In the genomic region with DNA sequence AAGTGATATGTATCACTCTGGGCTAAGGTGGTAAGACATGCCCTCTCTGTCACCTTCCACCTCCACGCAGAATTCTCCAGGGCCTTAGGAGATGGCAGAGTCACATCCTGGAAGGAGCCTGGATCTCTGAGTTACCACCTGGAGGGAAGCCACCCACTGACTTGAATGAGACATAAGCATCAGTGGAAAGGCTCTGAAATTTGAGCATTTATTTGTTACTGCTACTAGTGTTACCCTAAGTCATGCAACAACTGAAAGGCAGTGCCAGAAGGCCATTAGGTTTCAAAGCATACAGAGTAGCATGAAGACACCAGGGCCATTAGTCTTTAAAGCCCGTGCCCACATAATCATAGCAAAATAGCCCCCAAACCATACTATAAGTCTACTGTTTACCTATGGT, we compare ENCODE assay signal across 16 cellular contexts.
"Had no signal": no experiment of that assay in that cellular context is flagged by ENCODE, and none has a peak within 500 bp of the region (broad histone marks: within the 10 kb centered on the region; RNA-seq: fewer than 3 reads in every experiment).

No MANE protein-coding gene starts in this region.

- H3K36me3 Mint-ChIP-seq: activated naive CD8-positive, alpha-beta T cell treated with anti-CD3 and anti-CD28 coated beads, Interleukin-2, amount 10 ng/mL, durations not matched to agents 7 days and 5 days; type B pancreatic cell had no signal

- H3K4me1 ChIP-seq: breast epithelium had no signal

- H3K9me3 Mint-ChIP-seq: activated naive CD8-positive, alpha-beta T cell treated with anti-CD3 and anti-CD28 coated beads, Interleukin-2, amount 10 ng/mL, durations not matched to agents 7 days and 5 days had no signal

- H3K36me3 ChIP-seq: breast epithelium, esophagus muscularis mucosa, sigmoid colon, suprapubic skin had no signal

- H3K27me3 Mint-ChIP-seq: activated naive CD8-positive, alpha-beta T cell treated with anti-CD3 and anti-CD28 coated beads, Interleukin-2, amount 10 ng/mL, durations not matched to agents 7 days and 5 days; type B pancreatic cell had no signal

- H3K27ac ChIP-seq: breast epithelium, esophagus muscularis mucosa, sigmoid colon, suprapubic skin, VCaP had no signal

- H3K4me3 ChIP-seq: breast epithelium, dorsolateral prefrontal cortex, esophagus muscularis mucosa, lung, sigmoid colon, suprapubic skin had no signal

- H3K9me3 ChIP-seq: breast epithelium, esophagus muscularis mucosa, sigmoid colon, suprapubic skin had no signal

- H3K27ac Mint-ChIP-seq: activated naive CD8-positive, alpha-beta T cell treated with anti-CD3 and anti-CD28 coated beads, Interleukin-2, amount 10 ng/mL, durations not matched to agents 7 days and 5 days; type B pancreatic cell had no signal

- ATAC-seq: left colon had no signal

- DNase-seq: activated effector memory CD4-positive, alpha-beta T cell treated with anti-CD3 and anti-CD28 coated beads, Interleukin-2, amount 50 U/mL, for 16 hours; activated naive CD8-positive, alpha-beta T cell treated with anti-CD3 and anti-CD28 coated beads, Interleukin-2, amount 10 ng/mL, durations not matched to agents 7 days and 5 days; activated T-cell treated with anti-CD3 and anti-CD28 coated beads for 4 hours; anterior cingulate cortex; dorsolateral prefrontal cortex; foreskin fibroblast; left colon; sigmoid colon; stimulated activated naive CD4-positive, alpha-beta T cell treated with Interleukin-2 at 50 U/mL for 16 hours had no signal

- H3K27me3 ChIP-seq: breast epithelium, dorsolateral prefrontal cortex, esophagus muscularis mucosa, sigmoid colon, suprapubic skin had no signal

- H3K4me3 Mint-ChIP-seq: activated naive CD8-positive, alpha-beta T cell treated with anti-CD3 and anti-CD28 coated beads, Interleukin-2, amount 10 ng/mL, durations not matched to agents 7 days and 5 days; nephron; type B pancreatic cell had no signal
